Comparison of ENCODE assay signal across 10 cellular contexts in genomic region chr10:73967022-73967429, GRCh38. TPM values are rescaled to one million over a fixed set of nuclear protein-coding genes. Genes with fewer than 3 reads are reported as not detected.
DNase-seq lines count a peak whose midpoint lies in the region; ATAC-seq, FAIRE-seq and TF ChIP-seq lines count a peak whose summit lies in the region.
"Had no signal": no experiment of that assay in that cellular context is flagged by ENCODE, and none has a peak within 500 bp of the region (broad histone marks: within the 10 kb centered on the region; RNA-seq: fewer than 3 reads in every experiment).

No MANE protein-coding gene starts in this region.

- H3K27me3 ChIP-seq in left ventricle myocardium inferior (ENCODE audit: low read depth) (no peaks in the 10 kb centered on the region), endothelial cell of umbilical vein (ENCODE audit: control insufficient read depth in 2 of 2, insufficient read depth in 2 of 2, low read length in 2 of 2) (no peaks in the 10 kb centered on the region), neuron (ENCODE audit: insufficient read depth, low read length) (no peaks in the 10 kb centered on the region), MM.1S (replicated peaks; ENCODE audit: insufficient read depth, low read length) (no peaks in the 10 kb centered on the region)

- no peak for ATAC-seq in Right ventricle myocardium inferior
- ATAC-seq: activated T-helper 17 cell treated with anti-CD3 and anti-CD28 coated beads, Interleukin-2, amount 50 U/mL, for 72 hours had no signal

- H3K9ac ChIP-seq in endothelial cell of umbilical vein (replicated peaks; ENCODE audit: extremely low read depth, insufficient read depth, low read length) (no peak overlapping the region), MM.1S (ENCODE audit: low read length) (no peak overlapping the region)

- H3K36me3 ChIP-seq in left ventricle myocardium inferior (no peaks in the 10 kb centered on the region), endothelial cell of umbilical vein (ENCODE audit: control insufficient read depth in 2 of 2, extremely low read depth in 1 of 2, insufficient read depth in 2 of 2, low read length in 2 of 2) (no peaks in the 10 kb centered on the region), neuron (ENCODE audit: insufficient read depth, low read length) (no peaks in the 10 kb centered on the region), MM.1S (replicated peaks; ENCODE audit: insufficient read depth, low read length) (no peaks in the 10 kb centered on the region), OCI-LY7 (ENCODE audit: insufficient read depth, low read length) (no peaks in the 10 kb centered on the region)

- CTCF ChIA-PET in endothelial cell of umbilical vein (lab: Charles Lee) (interaction anchor here (2.1 to 4.9 kb wide), 4 partner anchors 10 to 114 kb away, joined by 8 to 32 read pairs (median 18); partner anchors contain the start of gene VCL), OCI-LY7 (lab: Charles Lee; ENCODE audit: unreplicated experiment) (no interaction called here)

- dilution Hi-C loops in endothelial cell of umbilical vein (cut with MboI; ENCODE audit: extremely low pct_ligation_motif_present, low sequenced_read_pairs) = no loop called here

- no peaks in the 10 kb centered on the region for H3K9me3 ChIP-seq in left ventricle myocardium inferior (replicated peaks)
- no peaks in the 10 kb centered on the region for H3K9me3 ChIP-seq in endothelial cell of umbilical vein (replicated peaks; ENCODE audit: control insufficient read depth, insufficient read depth, low read length)
- H3K9me3 ChIP-seq in neuron (ENCODE audit: low read length) = no peaks in the 10 kb centered on the region
- no peaks in the 10 kb centered on the region for H3K9me3 ChIP-seq in MM.1S (replicated peaks; ENCODE audit: insufficient read depth, low read length)
- no peaks in the 10 kb centered on the region for H3K9me3 ChIP-seq in OCI-LY7 (ENCODE audit: low read length)

- TF ChIP-seq CTCF in left ventricle myocardium inferior (IDR thresholded peaks at IDR 0.05; ENCODE audit: borderline replicate concordance) (no peak), endothelial cell of umbilical vein (IDR thresholded peaks at IDR 0.05; ENCODE audit: extremely low read depth in 1 of 2, insufficient read depth in 1 of 2, low read depth in 1 of 2, low read length in 2 of 2) (no peak), MM.1S (IDR thresholded peaks at IDR 0.05; ENCODE audit: low read length) (no peak), OCI-LY7 (conservative IDR thresholded peaks at IDR 0.05; ENCODE audit: low read length) (no peak)

- no peaks in the 10 kb centered on the region for H3K79me2 ChIP-seq in endothelial cell of umbilical vein (ENCODE audit: control insufficient read depth, insufficient read depth, low read length)
- no peaks in the 10 kb centered on the region for H3K79me2 ChIP-seq in MM.1S (ENCODE audit: low read length)
- H3K79me2 ChIP-seq in OCI-LY7 (ENCODE audit: insufficient read depth, low read depth, low read length) = no peaks in the 10 kb centered on the region

- DNase-seq in left ventricle myocardium inferior (no peak), Right ventricle myocardium inferior (ENCODE audit: missing footprints) (no peak), endothelial cell of umbilical vein (ENCODE audit: low read depth, low spot score) (no peak), LoVo (ENCODE audit: low spot score) (no peak), MM.1S (no peak), OCI-LY7 (ENCODE audit: low spot score) (no peak)
- DNase-seq in effector CD4-positive, alpha-beta T cell = no peak

- no peaks in the 10 kb centered on the region for H3F3A ChIP-seq in MM.1S (ENCODE audit: insufficient read depth, low read length)

- H3K9me2 ChIP-seq in MM.1S (replicated peaks; ENCODE audit: insufficient read depth, low read length) (no peaks in the 10 kb centered on the region), OCI-LY7 (ENCODE audit: insufficient read depth, low read length) (no peaks in the 10 kb centered on the region)

- BruUV-seq in endothelial cell of umbilical vein (replicated peaks; lab: Mats Ljungman, UMichigan) (no TSS peak), OCI-LY7 (replicated peaks; lab: Mats Ljungman, UMichigan) (no TSS peak)

- H3K27ac ChIP-seq in left ventricle myocardium inferior (replicated peaks) (peak overlapping the region; percentile 87), endothelial cell of umbilical vein (ENCODE audit: insufficient read depth, low read depth, low read length) (peak overlapping the region; percentile 73), MM.1S (ENCODE audit: low read length) (no peak overlapping the region), OCI-LY7 (ENCODE audit: low read depth, low read length, poor library complexity, severe bottlenecking) (no peak overlapping the region)

- H4K20me1 ChIP-seq in endothelial cell of umbilical vein (replicated peaks; ENCODE audit: control insufficient read depth, extremely low read depth, insufficient read depth, low read length) (no peaks in the 10 kb centered on the region), MM.1S (ENCODE audit: insufficient read depth, low read length) (no peaks in the 10 kb centered on the region), OCI-LY7 (ENCODE audit: insufficient read depth, low read length) (no peaks in the 10 kb centered on the region)

- no peak overlapping the region for H2AFZ ChIP-seq in endothelial cell of umbilical vein (ENCODE audit: low read depth, low read length)
- H2AFZ ChIP-seq in neuron (ENCODE audit: low read depth, low read length) = no peak overlapping the region
- H2AFZ ChIP-seq in MM.1S (ENCODE audit: low read length) = no peak overlapping the region
- no peak overlapping the region for H2AFZ ChIP-seq in OCI-LY7 (ENCODE audit: low read length)

- H3K4me1 ChIP-seq in left ventricle myocardium inferior (peaks cover 36% of the 10 kb centered on the region), endothelial cell of umbilical vein (ENCODE audit: control insufficient read depth, extremely low read depth, insufficient read depth, low read length) (peaks cover 38% of the 10 kb centered on the region), neuron (ENCODE audit: insufficient read depth, low read length) (peaks cover 27% of the 10 kb centered on the region), MM.1S (ENCODE audit: low read length) (no peaks in the 10 kb centered on the region), OCI-LY7 (ENCODE audit: insufficient read depth, low read length, poor library complexity, severe bottlenecking) (no peaks in the 10 kb centered on the region)

- no peak for FAIRE-seq in endothelial cell of umbilical vein (lab: Jason Lieb, UNC)
- FAIRE-seq: GM18507 had no signal

- POLR2A ChIA-PET in endothelial cell of umbilical vein (lab: Charles Lee) (interaction anchor here (1.0 to 1.9 kb wide), 2 partner anchors 32 to 80 kb away, joined by 3 to 22 read pairs; partner anchors contain the start of gene VCL), OCI-LY7 (lab: Charles Lee) (interaction anchor here (0.7 kb wide), 1 partner anchor 28 kb away, joined by 4 read pairs; no protein-coding TSS in a partner anchor)

- intact Hi-C loops in left ventricle myocardium inferior (cut with micrococcal nuclease) (no loop called here), Right ventricle myocardium inferior (cut with DNase I) (no loop called here), endothelial cell of umbilical vein (cut with micrococcal nuclease) (loop anchor here (2.0 kb wide), 1 partner anchor 60 kb away; no protein-coding TSS in a partner anchor), OCI-LY7 (cut with micrococcal nuclease; ENCODE audit: unreplicated experiment) (no loop called here)

- H3K4me2 ChIP-seq in endothelial cell of umbilical vein (ENCODE audit: insufficient read depth, low read length) = no peak overlapping the region
- H3K4me2 ChIP-seq in MM.1S (ENCODE audit: low read depth, low read length) = no peak overlapping the region
- no peak overlapping the region for H3K4me2 ChIP-seq in OCI-LY7 (ENCODE audit: low read length)

- H3K4me3 ChIP-seq in left ventricle myocardium inferior (peak overlapping the region; percentile 34), endothelial cell of umbilical vein (replicated peaks in 1 of 3; ENCODE audit: insufficient read depth in 1 of 3, low read depth in 1 of 3, low read length in 3 of 3) (no peak overlapping the region), neuron (ENCODE audit: low read length) (peak overlapping the region; percentile 29), MM.1S (ENCODE audit: low read length) (no peak overlapping the region), OCI-LY7 (ENCODE audit: low read depth, low read length, poor library complexity, severe bottlenecking) (no peak overlapping the region)

- no peak for TF ChIP-seq POLR2A in endothelial cell of umbilical vein (IDR thresholded peaks at IDR 0.05; ENCODE audit: low read depth, low read length)

- H3K9me1 ChIP-seq in endothelial cell of umbilical vein (replicated peaks; ENCODE audit: control insufficient read depth, extremely low read depth, insufficient read depth, low read length) = no peaks in the 10 kb centered on the region

TF ChIP-seq in endothelial cell of umbilical vein, 7 proteins besides CTCF, POLR2A, EP300 and RAD21 (continues in another document):
- TF ChIP-seq EZH2 (IDR thresholded peaks at IDR 0.05; ENCODE audit: borderline replicate concordance, low read depth, low read length, severe bottlenecking) = no peak

RNA-seq across cellular contexts. Expression of gene VCL, which starts 30.9 kb away (rescaled TPM):
- total RNA-seq in left ventricle myocardium inferior (227 TPM), Right ventricle myocardium inferior (237 TPM), endothelial cell of umbilical vein (203 and 231 TPM in 2 replicates), OCI-LY7 (2022) (55.5 and 64.5 TPM in 2 replicates)
- polyA plus RNA-seq in endothelial cell of umbilical vein = 92.7 and 95.4 TPM in 2 replicates
- polyA plus RNA-seq in endothelial cell of umbilical vein (2011; cell fraction: cytosol; rRNA removed) = 82.0 and 83.1 TPM in 2 replicates
- polyA plus RNA-seq in endothelial cell of umbilical vein (2011; cell fraction: nucleus; rRNA removed) = 242 and 287 TPM in 2 replicates
- 141 and 150 TPM in 2 replicates for polyA plus RNA-seq in endothelial cell of umbilical vein (2012)
- 182 and 207 TPM in 2 replicates for polyA minus RNA-seq in endothelial cell of umbilical vein
- polyA minus RNA-seq in endothelial cell of umbilical vein (2011; cell fraction: cytosol; rRNA and poly(A)+ RNA removed) = 40.0 TPM
- 197 and 317 TPM in 2 replicates for polyA minus RNA-seq in endothelial cell of umbilical vein (2011; cell fraction: nucleus; rRNA and poly(A)+ RNA removed)
- 19.1 and 24.9 TPM in 2 replicates for total RNA-seq in OCI-LY7 (2014; rRNA removed; shearing (Covaris generic))

RNA-seq across cellular contexts. Expression of gene PLAU, which starts 56.1 kb away (rescaled TPM):
- total RNA-seq in left ventricle myocardium inferior (4.9 TPM), Right ventricle myocardium inferior (8.5 TPM), endothelial cell of umbilical vein (32.5 and 34.9 TPM in 2 replicates), OCI-LY7 (2022) (0.74 and 0.85 TPM in 2 replicates)
- polyA plus RNA-seq in endothelial cell of umbilical vein = 22.0 and 23.6 TPM in 2 replicates
- 31.7 and 33.2 TPM in 2 replicates for polyA plus RNA-seq in endothelial cell of umbilical vein (2011; cell fraction: cytosol; rRNA removed)
- polyA plus RNA-seq in endothelial cell of umbilical vein (2011; cell fraction: nucleus; rRNA removed) = 33.4 and 36.3 TPM in 2 replicates
- 39.8 and 90.5 TPM in 2 replicates for polyA plus RNA-seq in endothelial cell of umbilical vein (2012)
- 13.1 and 19.7 TPM in 2 replicates for polyA minus RNA-seq in endothelial cell of umbilical vein
- 3.0 TPM for polyA minus RNA-seq in endothelial cell of umbilical vein (2011; cell fraction: cytosol; rRNA and poly(A)+ RNA removed)
- 5.0 TPM in 2 replicates for polyA minus RNA-seq in endothelial cell of umbilical vein (2011; cell fraction: nucleus; rRNA and poly(A)+ RNA removed)
- 2.0 and 5.2 TPM in 2 replicates for total RNA-seq in OCI-LY7 (2014; rRNA removed; shearing (Covaris generic))

Comparison
In these comparisons a context has a peak if more than half of its experiments do, and no peak if none do; other contexts are left out.
1. H3K27ac ChIP-seq: peak in left ventricle myocardium inferior (single experiment) and endothelial cell of umbilical vein (single experiment); none in MM.1S (single experiment) and OCI-LY7 (single experiment).
2. H3K4me3 ChIP-seq: peak in left ventricle myocardium inferior (single experiment) and neuron (single experiment); none in endothelial cell of umbilical vein (0 of 3), MM.1S (single experiment) and OCI-LY7 (single experiment).